ENCODE assay signal across 8 cellular contexts in the genomic region with DNA sequence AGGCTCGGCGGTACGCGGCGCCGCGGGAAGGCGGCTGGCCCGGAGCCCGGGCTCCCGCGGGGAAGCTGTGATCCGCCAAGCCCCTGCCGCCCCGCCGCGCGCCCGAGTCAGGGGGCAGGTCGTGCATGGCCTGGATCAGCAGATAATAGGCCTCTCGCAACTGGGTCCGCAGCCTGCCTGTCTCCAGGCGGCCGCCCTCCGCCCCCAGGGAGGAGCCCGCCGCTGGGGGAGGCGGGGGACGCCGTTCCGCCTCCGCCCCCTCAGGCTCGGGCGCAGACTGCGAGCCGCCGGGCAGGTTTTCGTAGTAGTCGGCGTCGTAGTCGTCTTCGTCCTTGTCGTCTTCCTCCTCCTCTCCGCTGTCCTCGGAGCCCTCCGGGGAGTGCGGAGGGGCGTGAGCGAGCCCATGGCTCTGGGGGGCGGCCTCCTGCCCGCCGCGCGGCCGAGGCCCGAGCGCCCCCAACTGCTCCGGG. TPM values are rescaled to one million over a fixed set of nuclear protein-coding genes. Genes with fewer than 3 reads are reported as not detected.
DNase-seq lines count a peak whose midpoint lies in the region; ATAC-seq and TF ChIP-seq lines count a peak whose summit lies in the region.

A gene with protein sequence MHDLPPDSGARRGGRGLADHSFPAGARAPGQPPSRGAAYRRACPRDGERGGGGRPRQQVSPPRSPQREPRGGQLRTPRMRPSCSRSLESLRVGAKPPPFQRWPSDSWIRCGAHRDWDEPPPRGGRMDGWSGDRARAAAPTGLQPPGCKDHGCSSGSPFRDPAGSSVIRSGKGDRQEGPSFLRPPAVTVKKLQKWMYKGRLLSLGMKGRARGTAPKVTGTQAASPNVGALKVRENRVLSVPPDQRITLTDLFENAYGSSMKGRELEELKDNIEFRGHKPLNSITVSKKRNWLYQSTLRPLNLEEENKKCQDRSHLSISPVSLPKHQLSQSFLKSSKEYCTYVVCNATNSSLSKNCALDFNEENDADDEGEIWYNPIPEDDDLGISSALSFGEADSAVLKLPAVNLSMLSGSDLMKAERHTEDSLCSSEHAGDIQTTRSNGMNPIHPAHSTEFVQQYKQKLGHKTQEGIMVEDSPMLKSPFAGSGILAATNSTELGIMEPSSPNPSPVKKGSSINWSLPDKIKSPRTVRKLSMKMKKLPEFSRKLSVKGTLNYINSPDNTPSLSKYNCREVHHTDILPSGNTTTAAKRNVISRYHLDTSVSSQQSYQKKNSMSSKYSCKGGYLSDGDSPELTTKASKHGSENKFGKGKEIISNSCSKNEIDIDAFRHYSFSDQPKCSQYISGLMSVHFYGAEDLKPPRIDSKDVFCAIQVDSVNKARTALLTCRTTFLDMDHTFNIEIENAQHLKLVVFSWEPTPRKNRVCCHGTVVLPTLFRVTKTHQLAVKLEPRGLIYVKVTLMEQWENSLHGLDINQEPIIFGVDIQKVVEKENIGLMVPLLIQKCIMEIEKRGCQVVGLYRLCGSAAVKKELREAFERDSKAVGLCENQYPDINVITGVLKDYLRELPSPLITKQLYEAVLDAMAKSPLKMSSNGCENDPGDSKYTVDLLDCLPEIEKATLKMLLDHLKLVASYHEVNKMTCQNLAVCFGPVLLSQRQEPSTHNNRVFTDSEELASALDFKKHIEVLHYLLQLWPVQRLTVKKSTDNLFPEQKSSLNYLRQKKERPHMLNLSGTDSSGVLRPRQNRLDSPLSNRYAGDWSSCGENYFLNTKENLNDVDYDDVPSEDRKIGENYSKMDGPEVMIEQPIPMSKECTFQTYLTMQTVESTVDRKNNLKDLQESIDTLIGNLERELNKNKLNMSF (minus strand): TSS at position 147 of the 470 bp plus-strand sequence. CDS start 20 bp downstream, at position 127.

- peak within 1 kb of the TSS; percentile 72 for H3K4me3 ChIP-seq in Jurkat, Clone E6-1 (ENCODE audit: low read length)
- peak within 1 kb of the TSS; percentile 59 to 85 (median 73) for H3K4me3 ChIP-seq in heart left ventricle

- peak; percentile 85 for ATAC-seq in GM21723 (IDR thresholded peaks at IDR 0.05; ENCODE audit: unreplicated experiment)
- ATAC-seq in heart left ventricle: peak; percentile 84 to 95 (median 94)

- H3K4me1 Mint-ChIP-seq in activated naive CD8-positive, alpha-beta T cell (ENCODE audit: low read depth): peaks cover 51% of the 10 kb centered on the region
- H3K4me1 Mint-ChIP-seq in progenitor cell of endocrine pancreas (ENCODE audit: low read depth): peaks cover 36% of the 10 kb centered on the region

- peak within 1 kb of the TSS; percentile 92 for H3K4me3 Mint-ChIP-seq in activated naive CD8-positive, alpha-beta T cell
- H3K4me3 Mint-ChIP-seq in progenitor cell of endocrine pancreas (ENCODE audit: low read depth): peak within 1 kb of the TSS; percentile 98

- H3K36me3 ChIP-seq in heart left ventricle: no peaks in the 10 kb centered on the region

- DNase-seq in DMS79 (lab: John Stamatoyannopoulos, UW) (peak; percentile 55), SK-N-DZ (ENCODE audit: low spot score) (peak; percentile 73), heart left ventricle (peak; percentile 79 to 89 (median 82)), progenitor cell of endocrine pancreas (ENCODE audit: low spot score, unreplicated experiment) (peak; percentile 69), ureter (ENCODE audit: low spot score) (peak; percentile 80)
- DNase-seq in Jurkat, Clone E6-1 (ENCODE audit: low read depth, low spot score): peak; percentile 67

- H3K27me3 ChIP-seq in heart left ventricle: peaks cover 0 to 53% (median 8%) of the 10 kb centered on the region in 9 donors

- TF ChIP-seq POLR2A in heart left ventricle (IDR thresholded peaks at IDR 0.05): peak in 1 of 2 donors; percentile 60

- H3K9me3 ChIP-seq in heart left ventricle: no peaks in the 10 kb centered on the region

- intact Hi-C loops in heart left ventricle (cut with DNase I): loop anchor here in 4 of 10 donors (2.0 to 5.0 kb wide), 6 partner anchors 24 to 69 kb away; a partner anchor contains a TSS

- H3K27ac ChIP-seq in heart left ventricle: peak within 1 kb of the TSS; percentile 77 to 99 (median 94)

- no peak for TF ChIP-seq CTCF in heart left ventricle (IDR thresholded peaks at IDR 0.05)
- TF ChIP-seq CTCF in progenitor cell of endocrine pancreas (IDR thresholded peaks at IDR 0.05; ENCODE audit: unreplicated experiment): no peak

- WGBS in heart left ventricle, 4 donors: 0 to 1% (median 0%) methylated on average over 18 to 59 of the region's 59 CpGs

- peak within 1 kb of the TSS; percentile 96 for H3K27ac Mint-ChIP-seq in activated naive CD8-positive, alpha-beta T cell
- H3K27ac Mint-ChIP-seq in progenitor cell of endocrine pancreas: peak within 1 kb of the TSS; percentile 100

- peaks cover 0 to 18% (median 4%) of the 10 kb centered on the region in 12 donors for H3K4me1 ChIP-seq in heart left ventricle

- no peaks in the 10 kb centered on the region for H3K36me3 Mint-ChIP-seq in activated naive CD8-positive, alpha-beta T cell
- no peaks in the 10 kb centered on the region for H3K36me3 Mint-ChIP-seq in progenitor cell of endocrine pancreas (ENCODE audit: insufficient read depth)

- no peaks in the 10 kb centered on the region for H3K27me3 Mint-ChIP-seq in activated naive CD8-positive, alpha-beta T cell
- H3K27me3 Mint-ChIP-seq in progenitor cell of endocrine pancreas: no peaks in the 10 kb centered on the region

- no peaks in the 10 kb centered on the region for H3K9me3 Mint-ChIP-seq in activated naive CD8-positive, alpha-beta T cell (ENCODE audit: low read depth)
- H3K9me3 Mint-ChIP-seq in progenitor cell of endocrine pancreas (ENCODE audit: low read depth): no peaks in the 10 kb centered on the region

RNA-seq across cellular contexts. Expression of the gene that starts here (rescaled TPM):
- polyA plus RNA-seq in Jurkat, Clone E6-1 (2012; ENCODE audit: insufficient read depth, insufficient read length): 0.96 TPM
- polyA plus RNA-seq in SK-N-DZ (2014; cell fraction: cytosol; rRNA removed): 1.4 and 1.8 TPM in 2 replicates
- polyA plus RNA-seq in SK-N-DZ (2014; cell fraction: nucleus; rRNA removed): 1.7 and 2.1 TPM in 2 replicates
- total RNA-seq in heart left ventricle (10 to 100 TPM; 15.1 to 25.8 (median 23.0) TPM), progenitor cell of endocrine pancreas (24.2 and 24.6 TPM in 2 replicates), ureter (17.0 TPM)
- 1 to 10 TPM; 2.4 to 6.0 TPM for polyA plus RNA-seq in heart left ventricle

Comparison
In these comparisons a context has a peak if more than half of its experiments do, and no peak if none do; other contexts are left out.
1. Peak in every context shown above with its lines: DNase-seq, ATAC-seq, H3K4me3 ChIP-seq and H3K27ac ChIP-seq.